ENCODE assay signal across 14 cellular contexts in genomic region chr9:12554636-12555035, GRCh38.
DNase-seq lines count a peak whose midpoint lies in the region; ATAC-seq, FAIRE-seq and TF ChIP-seq lines count a peak whose summit lies in the region.
"Had no signal": no experiment of that assay in that cellular context is flagged by ENCODE, and none has a peak within 500 bp of the region (broad histone marks: within the 10 kb centered on the region; RNA-seq: fewer than 3 reads in every experiment).

No MANE protein-coding gene starts in this region.

- H3K27me3 ChIP-seq in HepG2 (ENCODE audit: control insufficient read depth in 1 of 2, insufficient read depth in 2 of 2, low read length in 2 of 2) (no peaks in the 10 kb centered on the region), right lobe of liver (no peaks in the 10 kb centered on the region)
- H3K27me3 ChIP-seq: stomach had no signal

- CTCF ChIA-PET in HepG2 (lab: Yijun Ruan, JAX; ENCODE audit: low intra/inter-chr PET ratio, low total read pairs), result interaction anchor here (1.4 kb wide), 1 partner anchor 85 kb away, joined by 10 read pairs; no protein-coding TSS in a partner anchor
- CTCF ChIA-PET in OCI-LY7 (lab: Charles Lee; ENCODE audit: unreplicated experiment), result no interaction called here

- H3K27me3 Mint-ChIP-seq in type B pancreatic cell, result no peaks in the 10 kb centered on the region
- H3K27me3 Mint-ChIP-seq: activated naive CD8-positive, alpha-beta T cell treated with anti-CD3 and anti-CD28 coated beads for 36 hours; B cell had no signal

- FAIRE-seq in HepG2 (lab: Jason Lieb, UNC), result no peak

- no peak overlapping the region for H3K27ac Mint-ChIP-seq in type B pancreatic cell
- H3K27ac Mint-ChIP-seq: activated naive CD8-positive, alpha-beta T cell treated with anti-CD3 and anti-CD28 coated beads for 36 hours; B cell had no signal

- H2AFZ ChIP-seq in HepG2 (ENCODE audit: low read length) (no peak overlapping the region), OCI-LY7 (ENCODE audit: low read length) (no peak overlapping the region)

- ATAC-seq in HepG2 (peak; percentile 46), right lobe of liver (no peak), HG02852 (IDR thresholded peaks at IDR 0.05; ENCODE audit: unreplicated experiment) (no peak), HG02588 (IDR thresholded peaks at IDR 0.05; ENCODE audit: unreplicated experiment) (no peak)

- H4K20me1 ChIP-seq in HepG2 (ENCODE audit: insufficient read depth, low read length) (no peaks in the 10 kb centered on the region), OCI-LY7 (ENCODE audit: insufficient read depth, low read length) (no peaks in the 10 kb centered on the region)

- TF ChIP-seq EP300 in HepG2 (IDR thresholded peaks at IDR 0.05; ENCODE audit: low read depth in 2 of 2, low read length in 2 of 2) (no peak), HepG2 (CRISPR knock-in tag; IDR thresholded peaks at IDR 0.05; ENCODE audit: borderline replicate concordance) (no peak)

- TF ChIP-seq CTCF in HepG2 (CRISPR knock-in tag; IDR thresholded peaks at IDR 0.05) (peak; percentile 56), right lobe of liver (IDR thresholded peaks at IDR 0.05) (no peak), OCI-LY7 (conservative IDR thresholded peaks at IDR 0.05; ENCODE audit: low read length) (peak; percentile 62), epithelial cell of proximal tubule (conservative IDR thresholded peaks at IDR 0.05; ENCODE audit: low read depth, low read length) (peak; percentile 66), type B pancreatic cell (conservative IDR thresholded peaks at IDR 0.05) (peak; percentile 45)

- DNase-seq in HepG2 (ENCODE audit: low spot score), result peak; percentile 5
- DNase-seq in right lobe of liver, result no peak
- DNase-seq in OCI-LY7 (ENCODE audit: low spot score), result no peak
- peak; percentile 4 for DNase-seq in epithelial cell of proximal tubule (ENCODE audit: low read depth)
- DNase-seq in type B pancreatic cell (ENCODE audit: extremely low spot score, unreplicated experiment), result no peak
- DNase-seq in stimulated activated naive CD4-positive, alpha-beta T cell (lab: John Stamatoyannopoulos, UW), result no peak
- DNase-seq: activated CD4-positive, alpha-beta T cell treated with anti-CD3 and anti-CD28 coated beads for 1 hour; activated naive CD8-positive, alpha-beta T cell treated with anti-CD3 and anti-CD28 coated beads for 36 hours; HCEC 1CT; NCI-H774; stomach had no signal

- BruUV-seq in HepG2 (replicated peaks; lab: Mats Ljungman, UMichigan) (no TSS peak), OCI-LY7 (replicated peaks; lab: Mats Ljungman, UMichigan) (no TSS peak)

- H3K79me2 ChIP-seq in HepG2 (ENCODE audit: insufficient read depth, low read length) (no peaks in the 10 kb centered on the region), OCI-LY7 (ENCODE audit: insufficient read depth, low read depth, low read length) (no peaks in the 10 kb centered on the region)

- in situ Hi-C loops in HepG2 (cut with HindIII; ENCODE audit: extremely low pct_ligation_motif_present, low pct_unique_long_range_greater_than_20kb), result no loop called here

- H3K4me1 ChIP-seq in HepG2 (ENCODE audit: insufficient read depth, low read length) (no peaks in the 10 kb centered on the region), right lobe of liver (no peaks in the 10 kb centered on the region), OCI-LY7 (ENCODE audit: insufficient read depth, low read length, poor library complexity, severe bottlenecking) (no peaks in the 10 kb centered on the region)
- H3K4me1 ChIP-seq: stomach had no signal

- no peaks in the 10 kb centered on the region for H3K36me3 Mint-ChIP-seq in type B pancreatic cell
- H3K36me3 Mint-ChIP-seq: activated naive CD8-positive, alpha-beta T cell treated with anti-CD3 and anti-CD28 coated beads for 36 hours had no signal

- intact Hi-C loops in HepG2 (cut with micrococcal nuclease; ENCODE audit: unreplicated experiment) (loop anchor here (2.0 kb wide), 1 partner anchor 86 kb away; no protein-coding TSS in a partner anchor), right lobe of liver (cut with DNase I) (no loop called here), OCI-LY7 (cut with micrococcal nuclease; ENCODE audit: unreplicated experiment) (no loop called here)

- H3K9ac ChIP-seq in HepG2 (ENCODE audit: insufficient read depth, low read depth, low read length), result no peak overlapping the region

- POLR2A ChIA-PET in HepG2 (lab: Yijun Ruan, JAX), result no interaction called here
- POLR2A ChIA-PET in OCI-LY7 (lab: Charles Lee), result interaction anchor here (0.6 kb wide), 1 partner anchor 110 kb away, joined by 3 read pairs; no protein-coding TSS in a partner anchor

- no peaks in the 10 kb centered on the region for H3K4me1 Mint-ChIP-seq in type B pancreatic cell (ENCODE audit: unreplicated experiment)
- H3K4me1 Mint-ChIP-seq: activated naive CD8-positive, alpha-beta T cell treated with anti-CD3 and anti-CD28 coated beads for 36 hours; B cell had no signal

- no peak overlapping the region for H3K4me3 Mint-ChIP-seq in type B pancreatic cell
- H3K4me3 Mint-ChIP-seq: activated naive CD8-positive, alpha-beta T cell treated with anti-CD3 and anti-CD28 coated beads for 36 hours; B cell had no signal

- no peaks in the 10 kb centered on the region for H3K9me3 Mint-ChIP-seq in type B pancreatic cell
- H3K9me3 Mint-ChIP-seq: activated naive CD8-positive, alpha-beta T cell treated with anti-CD3 and anti-CD28 coated beads for 36 hours had no signal

- no peaks in the 10 kb centered on the region for H3K9me2 ChIP-seq in OCI-LY7 (ENCODE audit: insufficient read depth, low read length)

- no peaks in the 10 kb centered on the region for H3K36me3 ChIP-seq in HepG2 (replicated peaks in 1 of 2; ENCODE audit: control insufficient read depth in 1 of 2, insufficient read depth in 2 of 2, low read length in 2 of 2)
- H3K36me3 ChIP-seq in right lobe of liver, result no peaks in the 10 kb centered on the region
- no peaks in the 10 kb centered on the region for H3K36me3 ChIP-seq in OCI-LY7 (ENCODE audit: insufficient read depth, low read length)
- H3K36me3 ChIP-seq: stomach had no signal

- 0% methylated on average over 5 of the region's 5 CpGs for WGBS in HepG2 (ENCODE audit: low lambda C conversion rate)
- WGBS in right lobe of liver (ENCODE audit: insufficient coverage, low coverage, low lambda C conversion rate, missing lambda C conversion rate), result 31% methylated on average over 5 of the region's 5 CpGs

- H3K9me3 ChIP-seq in HepG2 (ENCODE audit: low read length), result no peaks in the 10 kb centered on the region
- H3K9me3 ChIP-seq in right lobe of liver, result no peaks in the 10 kb centered on the region
- H3K9me3 ChIP-seq in OCI-LY7 (ENCODE audit: low read length), result no peaks in the 10 kb centered on the region
- H3K9me3 ChIP-seq: stomach had no signal

- no peak for TF ChIP-seq RAD21 in HepG2 (CRISPR knock-in tag; IDR thresholded peaks at IDR 0.05)

- H3K4me2 ChIP-seq in HepG2 (ENCODE audit: low read depth, low read length), result no peak overlapping the region
- no peak overlapping the region for H3K4me2 ChIP-seq in OCI-LY7 (ENCODE audit: low read length)

- H3K4me3 ChIP-seq in HepG2 (replicated peaks in 1 of 3; ENCODE audit: insufficient read depth in 1 of 3, low read depth in 2 of 3, low read length in 3 of 3) (no peak overlapping the region), right lobe of liver (no peak overlapping the region), OCI-LY7 (ENCODE audit: low read depth, low read length, poor library complexity, severe bottlenecking) (no peak overlapping the region), epithelial cell of proximal tubule (ENCODE audit: low read depth, low read length) (no peak overlapping the region)
- H3K4me3 ChIP-seq: stomach had no signal

- TF ChIP-seq POLR2A in HepG2 (IDR thresholded peaks at IDR 0.05; ENCODE audit: insufficient read depth in 1 of 2, low read depth in 2 of 2, low read length in 2 of 2) (no peak), right lobe of liver (IDR thresholded peaks at IDR 0.05) (no peak)

- H3K27ac ChIP-seq in HepG2 (ENCODE audit: extremely low read length, insufficient read depth, low read length) (no peak overlapping the region), right lobe of liver (no peak overlapping the region), OCI-LY7 (ENCODE audit: low read depth, low read length, poor library complexity, severe bottlenecking) (no peak overlapping the region)
- H3K27ac ChIP-seq: stomach had no signal

TF ChIP-seq in HepG2, 621 proteins besides CTCF, POLR2A, EP300 and RAD21:
- no peak for TF ChIP-seq KLF11 (CRISPR knock-in tag; IDR thresholded peaks at IDR 0.05)
- TF ChIP-seq STAG1 (CRISPR knock-in tag; IDR thresholded peaks at IDR 0.05), result peak; percentile 21; the same call in 1 of the 2 replicates
- TF ChIP-seq ZEB1 (IDR thresholded peaks at IDR 0.05; ENCODE audit: insufficient replicate concordance, low read depth), result no peak
- TF ChIP-seq MED13 (CRISPR knock-in tag; IDR thresholded peaks at IDR 0.05), result no peak
- TF ChIP-seq FOXA1 (IDR thresholded peaks at IDR 0.05), result no peak
- TF ChIP-seq FOXA1 (CRISPR knock-in tag; IDR thresholded peaks at IDR 0.05), result 0 out of 2 replicates have a peak, but pooled peaks have one; percentile 14
- TF ChIP-seq, protein P1, sequence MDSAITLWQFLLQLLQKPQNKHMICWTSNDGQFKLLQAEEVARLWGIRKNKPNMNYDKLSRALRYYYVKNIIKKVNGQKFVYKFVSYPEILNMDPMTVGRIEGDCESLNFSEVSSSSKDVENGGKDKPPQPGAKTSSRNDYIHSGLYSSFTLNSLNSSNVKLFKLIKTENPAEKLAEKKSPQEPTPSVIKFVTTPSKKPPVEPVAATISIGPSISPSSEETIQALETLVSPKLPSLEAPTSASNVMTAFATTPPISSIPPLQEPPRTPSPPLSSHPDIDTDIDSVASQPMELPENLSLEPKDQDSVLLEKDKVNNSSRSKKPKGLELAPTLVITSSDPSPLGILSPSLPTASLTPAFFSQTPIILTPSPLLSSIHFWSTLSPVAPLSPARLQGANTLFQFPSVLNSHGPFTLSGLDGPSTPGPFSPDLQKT (CRISPR knock-in tag; IDR thresholded peaks at IDR 0.05; ENCODE audit: borderline replicate concordance), result no peak
TF ChIP-seq in HepG2: peak in this region for 2.

Comparison
In these comparisons a context has a peak if more than half of its experiments do, and no peak if none do; other contexts are left out.
1. DNase-seq: peak in HepG2 (single experiment) and epithelial cell of proximal tubule (single experiment); none in right lobe of liver (0 of 3), OCI-LY7 (single experiment), type B pancreatic cell (single experiment) and stimulated activated naive CD4-positive, alpha-beta T cell (0 of 6).
2. CTCF ChIP-seq: peak in HepG2 (single experiment), OCI-LY7 (single experiment), epithelial cell of proximal tubule (single experiment) and type B pancreatic cell (single experiment); none in right lobe of liver (0 of 4).